Comparison of ENCODE assay signal across 24 cellular contexts in the genomic region with DNA sequence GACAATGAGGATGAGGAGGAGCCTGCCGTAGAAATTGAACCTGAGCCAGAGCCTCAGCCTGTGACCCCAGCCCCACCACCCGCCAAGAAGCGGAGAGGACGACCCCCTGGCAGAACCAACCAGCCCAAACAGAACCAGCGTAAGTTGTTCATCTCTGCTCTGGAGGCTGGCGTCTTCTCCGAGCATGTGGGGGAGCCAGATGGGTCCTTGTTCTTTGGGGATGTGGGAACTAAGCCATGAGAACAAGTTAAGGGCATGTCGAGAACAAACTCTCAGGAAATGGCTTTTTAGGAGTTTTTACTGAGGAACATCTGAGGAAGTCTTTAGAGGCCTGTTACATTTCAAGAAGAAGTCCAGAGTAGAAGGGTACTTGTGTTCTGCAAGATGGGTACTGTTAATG. TPM values are rescaled to one million over a fixed set of nuclear protein-coding genes. Genes with fewer than 3 reads are reported as not detected.
"Had no signal": no experiment of that assay in that cellular context is flagged by ENCODE, and none has a peak within 500 bp of the region (broad histone marks: within the 10 kb centered on the region; RNA-seq: fewer than 3 reads in every experiment).

No MANE protein-coding gene starts in this region.

- H3K27me3 ChIP-seq: colonic mucosa, esophagus muscularis mucosa, gastroesophageal sphincter, heart left ventricle, hepatocyte, neural progenitor cell, sigmoid colon, thyroid gland had no signal

- H3K27me3 Mint-ChIP-seq: dendritic cell treated with granulocyte-macrophage colony-stimulating factor and Interleukin-4, amounts not matched to agents 40 ng/mL and 50 ng/mL, for 4 days; memory B cell; progenitor cell of endocrine pancreas; stimulated activated naive CD8-positive, alpha-beta T cell treated with anti-CD3 and anti-CD28 coated beads, Interleukin-15, amount 100 ng/mL, for 72 hours had no signal

- H3K9me3 Mint-ChIP-seq: dendritic cell treated with granulocyte-macrophage colony-stimulating factor and Interleukin-4, amounts not matched to agents 40 ng/mL and 50 ng/mL, for 4 days; memory B cell; nephron; neural progenitor cell; stimulated activated naive CD8-positive, alpha-beta T cell treated with anti-CD3 and anti-CD28 coated beads, Interleukin-15, amount 100 ng/mL, for 72 hours had no signal

- H3K27ac ChIP-seq: colonic mucosa, esophagus muscularis mucosa, foreskin keratinocyte, gastroesophageal sphincter, heart left ventricle, hepatocyte, neural progenitor cell, parathyroid adenoma, sigmoid colon, thyroid gland had no signal

- H3K4me3 ChIP-seq: colonic mucosa, esophagus muscularis mucosa, gastroesophageal sphincter, heart left ventricle, hepatocyte, lung, neural progenitor cell, sigmoid colon, thyroid gland had no signal

- H3K4me1 Mint-ChIP-seq: memory B cell; neural progenitor cell; stimulated activated naive CD8-positive, alpha-beta T cell treated with anti-CD3 and anti-CD28 coated beads, Interleukin-15, amount 100 ng/mL, for 72 hours had no signal

- H3K4me3 Mint-ChIP-seq: dendritic cell treated with granulocyte-macrophage colony-stimulating factor and Interleukin-4, amounts not matched to agents 40 ng/mL and 50 ng/mL, for 4 days; memory B cell; nephron; neural progenitor cell; stimulated activated naive CD8-positive, alpha-beta T cell treated with anti-CD3 and anti-CD28 coated beads, Interleukin-15, amount 100 ng/mL, for 72 hours had no signal

- H3K27ac Mint-ChIP-seq: dendritic cell treated with granulocyte-macrophage colony-stimulating factor and Interleukin-4, amounts not matched to agents 40 ng/mL and 50 ng/mL, for 4 days; memory B cell; nephron; neural progenitor cell; progenitor cell of endocrine pancreas had no signal

- DNase-seq: colonic mucosa; effector memory CD4-positive, alpha-beta T cell; foreskin keratinocyte; heart left ventricle; kidney; right cardiac atrium; stimulated activated CD4-positive, alpha-beta T cell treated with anti-CD3 and anti-CD28 coated beads, Interleukin-2, amount 100 ng/mL, for 24 hours; stimulated activated CD4-positive, alpha-beta T cell treated with anti-CD3 and anti-CD28 coated beads, Interleukin-4, amount 100 ng/mL, for 24 hours; stimulated activated naive CD4-positive, alpha-beta T cell; stimulated activated naive CD8-positive, alpha-beta T cell treated with anti-CD3 and anti-CD28 coated beads, Interleukin-15, amount 100 ng/mL, for 72 hours; thyroid gland; trophoblast cell had no signal

RNA-seq across cellular contexts. Expression of a gene that starts 8.2 kb away (rescaled TPM):
- total RNA-seq: skeletal muscle tissue had no signal
